Comparison of ENCODE assay signal across 2 cellular contexts in genomic region chr12:101539148-101539547, GRCh38.
TF ChIP-seq lines count a peak whose summit lies in the region.

No MANE protein-coding gene starts in this region.

TF ChIP-seq in K562, 482 proteins besides CTCF, POLR2A, EP300 and RAD21 (continued from another document):
- TF ChIP-seq CEBPG (CRISPR knock-in tag; IDR thresholded peaks at IDR 0.05): no peak
- TF ChIP-seq CEBPG (tag; conservative IDR thresholded peaks at IDR 0.05 in 1 of 2, IDR thresholded peaks at IDR 0.05 in 1 of 2): 0 out of 4 replicates have a peak, but pooled peaks of 1 of the 2 experiments have one; percentile 22
- TF ChIP-seq ZNF23 (CRISPR knock-in tag; IDR thresholded peaks at IDR 0.05): no peak
- no peak for TF ChIP-seq CREB1 (IDR thresholded peaks at IDR 0.05)
- no peak for TF ChIP-seq CREB1 (CRISPR knock-in tag; IDR thresholded peaks at IDR 0.05)
- TF ChIP-seq MAFF (IDR thresholded peaks at IDR 0.05; ENCODE audit: low read length): no peak
- TF ChIP-seq STAT6 (CRISPR knock-in tag; IDR thresholded peaks at IDR 0.05): no peak
- no peak for TF ChIP-seq UBTF (IDR thresholded peaks at IDR 0.05; ENCODE audit: borderline replicate concordance in 1 of 2, low read depth in 2 of 2, low read length in 2 of 2)
- TF ChIP-seq RFX1 (IDR thresholded peaks at IDR 0.05): no peak

TF ChIP-seq in SK-N-SH, 30 proteins besides CTCF, POLR2A, EP300 and RAD21 (continued from another document):
- TF ChIP-seq MAX (IDR thresholded peaks at IDR 0.05; ENCODE audit: low read depth) (no peak), RXRA (IDR thresholded peaks at IDR 0.05; ENCODE audit: borderline replicate concordance, low read depth) (no peak), MEF2A (IDR thresholded peaks at IDR 0.05; ENCODE audit: borderline replicate concordance, low read depth) (no peak), USF1 (IDR thresholded peaks at IDR 0.05; ENCODE audit: borderline replicate concordance, low read depth) (no peak), JUND (IDR thresholded peaks at IDR 0.05) (no peak)
